ENCODE assay signal across 8 cellular contexts in genomic region chr15:90839187-90840071, GRCh38. TPM values are rescaled to one million over a fixed set of nuclear protein-coding genes. Genes with fewer than 3 reads are reported as not detected.
DNase-seq lines count a peak whose midpoint lies in the region; ATAC-seq and TF ChIP-seq lines count a peak whose summit lies in the region.

No MANE protein-coding gene starts in this region.

- H3K4me1 ChIP-seq in foreskin keratinocyte: no peaks in the 10 kb centered on the region

- intact Hi-C loops in posterior cingulate gyrus (cut with DNase I): no loop called here

- ATAC-seq in GM18907 (IDR thresholded peaks at IDR 0.05; ENCODE audit: unreplicated experiment) (peak; percentile 65), HG03139 (IDR thresholded peaks at IDR 0.05; ENCODE audit: unreplicated experiment) (peak; percentile 88), foreskin keratinocyte (peak; percentile 80)

- DNase-seq in SIG-M5 (lab: John Stamatoyannopoulos, UW): peak; percentile 45
- peak; percentile 80 to 93 for DNase-seq in foreskin keratinocyte
- peak in 6 of 10 donors; percentile 21 to 92 (median 64) for DNase-seq in posterior cingulate gyrus
- no peak for DNase-seq in dedifferentiated amniotic fluid mesenchymal stem cell (ENCODE audit: extremely low spot score)
- DNase-seq in GOT3 (lab: John Stamatoyannopoulos, UW): no peak

- no peaks in the 10 kb centered on the region for H3K27me3 ChIP-seq in foreskin keratinocyte

- H3K27ac ChIP-seq in C4-2B (peak overlapping the region; percentile 12; the same call in 1 of the 2 replicates), foreskin keratinocyte (no peak overlapping the region)

- no peak for TF ChIP-seq CTCF in C4-2B (conservative IDR thresholded peaks at IDR 0.05)
- TF ChIP-seq CTCF in foreskin keratinocyte (conservative IDR thresholded peaks at IDR 0.05): no peak

RNA-seq across cellular contexts. Expression of gene FURIN, which starts 29.0 kb away (rescaled TPM):
- 62.7 and 78.9 TPM in 2 replicates for total RNA-seq in foreskin keratinocyte
- polyA plus RNA-seq in foreskin keratinocyte: 47.7 and 55.9 TPM in 2 replicates

RNA-seq across cellular contexts. Expression of gene FES, which starts 44.9 kb away (rescaled TPM):
- 1.5 and 1.8 TPM in 2 replicates for total RNA-seq in foreskin keratinocyte
- polyA plus RNA-seq in foreskin keratinocyte: 0.69 and 1.5 TPM in 2 replicates

Comparison
In these comparisons a context has a peak if more than half of its experiments do, and no peak if none do; other contexts are left out.
1. DNase-seq: peak in SIG-M5 (single experiment), foreskin keratinocyte (2 of 2) and posterior cingulate gyrus (6 of 10); none in dedifferentiated amniotic fluid mesenchymal stem cell (single experiment) and GOT3 (single experiment).
2. Peak in every context shown above with its lines, with median percentiles within 50 percentile points of each other: ATAC-seq.